In the genomic region with DNA sequence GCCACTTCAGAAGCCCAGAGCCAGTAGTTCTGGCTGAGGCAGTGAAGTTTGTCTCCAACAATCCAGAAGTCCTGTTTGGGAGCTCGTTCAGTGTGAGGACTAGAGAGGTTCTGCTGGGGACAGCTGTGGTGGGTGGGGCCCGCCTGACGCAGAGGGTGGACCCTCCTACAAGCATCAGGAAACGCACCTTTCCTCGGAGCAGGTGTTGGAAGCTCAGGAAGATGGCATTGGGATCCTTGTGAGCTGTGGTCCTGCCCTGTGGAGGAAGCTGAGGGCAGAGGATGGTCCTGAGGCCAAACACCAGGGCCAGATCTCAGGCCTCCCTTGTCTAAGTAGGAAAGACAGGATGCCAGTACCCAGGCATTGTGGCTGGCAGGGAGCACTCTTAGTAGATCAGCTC, we compare ENCODE assay signal across 26 cellular contexts. TPM values are rescaled to one million over a fixed set of nuclear protein-coding genes. Genes with fewer than 3 reads are reported as not detected.
"Had no signal": no experiment of that assay in that cellular context is flagged by ENCODE, and none has a peak within 500 bp of the region (broad histone marks: within the 10 kb centered on the region; RNA-seq: fewer than 3 reads in every experiment).

No MANE protein-coding gene starts in this region.

- H3K9me3 ChIP-seq: ascending aorta, body of pancreas, MG63 had no signal

- H3K27me3 ChIP-seq: ascending aorta, body of pancreas had no signal

- DNase-seq: activated CD4-positive, alpha-beta memory T cell treated with anti-CD3 and anti-CD28 coated beads for 36 hours; activated CD4-positive, alpha-beta T cell treated with anti-CD3 and anti-CD28 coated beads, Interleukin-2, amount 10 ng/mL, durations not matched to agents 7 days and 5 days; activated CD4-positive, CD25-positive, alpha-beta regulatory T cell; activated CD8-positive, alpha-beta memory T cell treated with anti-CD3 and anti-CD28 coated beads for 24 hours; activated effector memory CD4-positive, alpha-beta T cell treated with anti-CD3 and anti-CD28 coated beads, Interleukin-2, amount 50 U/mL, for 16 hours; activated naive CD4-positive, alpha-beta T cell treated with Interleukin-2 at 50 U/mL for 16 hours; activated naive CD8-positive, alpha-beta T cell treated with anti-CD3 and anti-CD28 coated beads, Interleukin-2, amount 50 U/mL, for 24 hours; activated T-cell treated with anti-CD3 and anti-CD28 coated beads, Interleukin-2, amount 50 U/mL, for 4 hours; amniotic stem cell; body of pancreas; MV-4-11; NCI-H1092 treated with DMSO at 0.1 percent for 48 hours; NCI-H1417 treated with DMSO at 0.1 percent for 48 hours; NCI-H1694; NCI-H2029 treated with DMSO at 0.1 percent for 48 hours; NCI-H345; NCI-H524; SIG-M5; T-helper 1 cell had no signal

- ATAC-seq: activated naive CD4-positive, alpha-beta T cell treated with anti-CD3 and anti-CD28 coated beads, Interleukin-2, amount 50 U/mL, for 72 hours; activated naive CD8-positive, alpha-beta T cell treated with anti-CD3 and anti-CD28 coated beads, Interleukin-2, amount 50 U/mL, for 24 hours; activated T-cell treated with anti-CD3 and anti-CD28 coated beads, Interleukin-2, amount 50 U/mL, for 4 hours; body of pancreas had no signal

- H3K27ac ChIP-seq: ascending aorta, body of pancreas, VCaP had no signal

- H3K4me3 ChIP-seq: ascending aorta, body of pancreas, MG63 had no signal

RNA-seq across cellular contexts. Expression of a gene that starts 5.1 kb away (rescaled TPM):
- total RNA-seq: activated CD4-positive, alpha-beta memory T cell treated with anti-CD3 and anti-CD28 coated beads for 36 hours; activated CD4-positive, alpha-beta T cell treated with anti-CD3 and anti-CD28 coated beads, Interleukin-2, amount 10 ng/mL, durations not matched to agents 7 days and 5 days; activated naive CD4-positive, alpha-beta T cell treated with anti-CD3 and anti-CD28 coated beads, Interleukin-2, amount 50 U/mL, for 72 hours; activated T-cell treated with anti-CD3 and anti-CD28 coated beads, Interleukin-2, amount 50 U/mL, for 4 hours; ascending aorta; body of pancreas; bronchial epithelial cell; RPMI7951; T-helper 2 cell treated with Interferon-gamma antibody and Interleukin-4, amounts not matched to agents 100 ng/mL and 5 ng/mL, for 36 hours had no signal

RNA-seq across cellular contexts. Expression of a gene that starts 6.9 kb away (rescaled TPM):
- total RNA-seq: activated CD4-positive, alpha-beta T cell treated with anti-CD3 and anti-CD28 coated beads, Interleukin-2, amount 10 ng/mL, durations not matched to agents 7 days and 5 days; bronchial epithelial cell; RPMI7951; T-helper 2 cell treated with Interferon-gamma antibody and Interleukin-4, amounts not matched to agents 100 ng/mL and 5 ng/mL, for 36 hours had no signal
